In the genomic region with DNA sequence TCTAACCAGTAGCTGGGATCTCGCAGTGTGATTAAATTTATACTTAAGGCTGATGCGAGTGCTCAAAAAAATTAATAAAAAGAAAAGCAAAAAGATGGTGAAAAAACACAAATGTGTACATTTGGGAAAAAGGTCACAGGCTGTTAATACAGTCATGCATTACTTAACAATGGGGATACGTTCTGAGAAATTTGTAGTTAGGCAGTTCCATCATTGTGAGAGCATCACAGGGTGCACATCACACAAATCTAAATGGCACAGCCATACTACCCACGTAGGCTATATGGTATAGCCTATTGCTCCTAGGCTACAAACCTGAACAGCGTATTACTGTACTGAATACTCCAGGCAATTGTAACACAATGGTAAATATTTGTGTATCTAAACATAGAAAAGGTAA, we compare ENCODE assay signal across 23 cellular contexts.
"Had no signal": no experiment of that assay in that cellular context is flagged by ENCODE, and none has a peak within 500 bp of the region (broad histone marks: within the 10 kb centered on the region; RNA-seq: fewer than 3 reads in every experiment).

No MANE protein-coding gene starts in this region.

- ATAC-seq: activated CD8-positive, alpha-beta T cell treated with anti-CD3 and anti-CD28 coated beads for 36 hours; naive thymus-derived CD8-positive, alpha-beta T cell; stimulated activated naive B cell treated with anti-CD40 and anti-IgM and Interleukin-4, amounts not matched to agents 10 μg/mL and 1 μg/mL and 100 μg/mL, for 72 hours; WTC11 had no signal

- H3K4me3 ChIP-seq: lung, thyroid gland, uterus had no signal

- H3K36me3 ChIP-seq: thyroid gland, uterus had no signal

- H3K27me3 ChIP-seq: thyroid gland, uterus had no signal

- H3K4me1 Mint-ChIP-seq: central memory CD8-positive, alpha-beta T cell; naive thymus-derived CD8-positive, alpha-beta T cell; stimulated activated naive B cell treated with anti-CD40 and anti-IgM and Interleukin-4, amounts not matched to agents 10 μg/mL and 1 μg/mL and 100 μg/mL, for 72 hours had no signal

- H3K27ac Mint-ChIP-seq: activated CD8-positive, alpha-beta T cell treated with anti-CD3 and anti-CD28 coated beads for 36 hours; activated naive CD8-positive, alpha-beta T cell; brain; naive thymus-derived CD8-positive, alpha-beta T cell; stimulated activated naive B cell treated with anti-CD40 and anti-IgM and Interleukin-4, amounts not matched to agents 10 μg/mL and 1 μg/mL and 100 μg/mL, for 72 hours; WTC11 had no signal

- H3K27ac ChIP-seq: thyroid gland, uterus had no signal

- DNase-seq: activated CD4-positive, alpha-beta T cell treated with anti-CD3 and anti-CD28 coated beads for 4 hours; activated CD8-positive, alpha-beta memory T cell treated with anti-CD3 and anti-CD28 coated beads, Interleukin-2, amount 50 U/mL, for 4 hours; activated CD8-positive, alpha-beta T cell treated with anti-CD3 and anti-CD28 coated beads for 36 hours; activated gamma-delta T cell treated with Interleukin-2 at 50 U/mL for 16 hours; activated T-cell treated with anti-CD3 and anti-CD28 coated beads, Interleukin-2, amount 50 U/mL, for 48 hours; amniotic stem cell; effector memory CD4-positive, alpha-beta T cell; head of caudate nucleus; naive thymus-derived CD8-positive, alpha-beta T cell; stimulated activated CD4-positive, alpha-beta T cell treated with anti-CD3 and anti-CD28 coated beads, Interleukin-15, amount 100 ng/mL, for 24 hours; stimulated activated CD4-positive, alpha-beta T cell treated with anti-CD3 and anti-CD28 coated beads, Interleukin-4, amount 100 ng/mL, for 1 hour; stimulated activated naive B cell treated with anti-CD40 and anti-IgM and Interleukin-4, amounts not matched to agents 10 μg/mL and 1 μg/mL and 100 μg/mL, for 72 hours; T-helper 2 cell; uterus had no signal

- H3K4me1 ChIP-seq: uterus had no signal

- H3K36me3 Mint-ChIP-seq: activated naive CD8-positive, alpha-beta T cell; brain; naive thymus-derived CD8-positive, alpha-beta T cell; stimulated activated naive B cell treated with anti-CD40 and anti-IgM and Interleukin-4, amounts not matched to agents 10 μg/mL and 1 μg/mL and 100 μg/mL, for 72 hours; WTC11 had no signal

- H3K27me3 Mint-ChIP-seq: activated CD8-positive, alpha-beta T cell treated with anti-CD3 and anti-CD28 coated beads for 36 hours; activated naive CD8-positive, alpha-beta T cell; brain; central memory CD8-positive, alpha-beta T cell; naive thymus-derived CD8-positive, alpha-beta T cell had no signal

- H3K9me3 Mint-ChIP-seq: activated CD8-positive, alpha-beta T cell treated with anti-CD3 and anti-CD28 coated beads for 36 hours; brain; central memory CD8-positive, alpha-beta T cell; WTC11 had no signal

- FAIRE-seq: frontal cortex, islet of Langerhans, TTC549 had no signal

- H3K4me3 Mint-ChIP-seq: activated CD8-positive, alpha-beta T cell treated with anti-CD3 and anti-CD28 coated beads for 36 hours; activated naive CD8-positive, alpha-beta T cell; brain; central memory CD8-positive, alpha-beta T cell; naive thymus-derived CD8-positive, alpha-beta T cell; stimulated activated naive B cell treated with anti-CD40 and anti-IgM and Interleukin-4, amounts not matched to agents 10 μg/mL and 1 μg/mL and 100 μg/mL, for 72 hours; WTC11 had no signal

- H3K9me3 ChIP-seq: thyroid gland, uterus had no signal
